1 cellular context compared by ENCODE assay signal in the genomic region with DNA sequence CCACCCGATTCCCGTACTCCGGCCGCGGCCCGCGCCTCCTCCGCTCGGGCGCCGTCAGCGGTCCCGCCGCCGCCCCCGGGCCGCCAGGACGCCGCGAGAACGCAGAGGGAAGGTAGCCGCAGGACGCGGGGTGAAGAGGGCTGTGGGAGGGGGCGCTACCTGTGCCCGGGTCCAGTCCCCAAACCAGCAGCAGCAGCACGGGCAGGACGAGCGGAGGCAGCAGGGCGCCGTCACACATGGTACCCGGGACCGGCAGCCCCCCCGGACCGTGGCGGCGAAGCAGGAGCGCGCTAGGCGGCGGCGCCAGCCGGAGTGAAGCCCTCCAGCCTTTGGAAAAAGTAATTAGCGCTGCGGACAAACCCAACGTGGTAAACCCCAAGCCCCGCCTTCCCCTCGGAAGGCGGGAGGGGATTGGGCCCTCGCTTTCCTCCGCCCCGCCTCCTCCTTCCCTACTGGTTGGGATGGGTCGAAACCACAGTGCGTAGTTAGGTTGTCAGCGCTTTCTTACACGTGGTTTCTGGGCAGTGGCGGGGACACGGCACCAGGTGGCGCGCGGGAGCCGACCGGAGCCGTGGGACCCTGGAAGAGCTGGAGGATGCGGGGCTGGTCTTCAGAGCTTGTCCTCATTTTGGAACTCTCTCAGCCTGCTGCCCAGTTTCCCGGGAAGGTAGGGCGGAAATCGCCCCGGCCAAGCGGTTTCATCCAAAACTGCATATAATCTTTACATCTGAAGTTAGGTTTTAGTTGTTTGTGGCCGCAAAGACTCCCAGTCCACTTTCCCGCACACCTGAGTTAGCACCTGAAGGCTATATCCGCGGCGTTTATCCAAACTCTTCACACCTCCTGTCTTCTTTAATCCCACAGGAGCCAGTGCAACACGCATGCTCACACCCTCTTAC.
A peak's percentile ranks its signal among the peaks of the same experiment; 100 is the strongest.
TF ChIP-seq lines count a peak whose summit lies in the region.

TSS of gene ADAMTS17 (minus strand) at position 314 of the 899 bp plus-strand sequence. CDS start at position 238, 76 bp downstream.

TF ChIP-seq in GM12878, 131 proteins besides CTCF, POLR2A, EP300 and RAD21 (continued from another document):
- TF ChIP-seq SP1 (IDR thresholded peaks at IDR 0.05; ENCODE audit: low read depth, low read length) (peak; percentile 81), CREM (IDR thresholded peaks at IDR 0.05; ENCODE audit: low read depth) (0 out of 2 replicates have a peak, but pooled peaks have one; percentile 28), SUZ12 (IDR thresholded peaks at IDR 0.05; ENCODE audit: unreplicated experiment) (peak; percentile 81), RUNX3 (IDR thresholded peaks at IDR 0.05; ENCODE audit: low read length) (peak; percentile 62), MEF2B (IDR thresholded peaks at IDR 0.05; ENCODE audit: partially characterized antibody, poor library complexity, severe bottlenecking) (no peak)
